ENCODE assay signal across 8 cellular contexts in genomic region chr3:23761440-23761896, GRCh38. TPM values are rescaled to one million over a fixed set of nuclear protein-coding genes. Genes with fewer than 3 reads are reported as not detected.
DNase-seq lines count a peak whose midpoint lies in the region; ATAC-seq and TF ChIP-seq lines count a peak whose summit lies in the region.

No MANE protein-coding gene starts in this region.

- intact Hi-C loops in left cardiac atrium (cut with DNase I) (no loop called here), dorsolateral prefrontal cortex (cut with DNase I) (no loop called here)

- H3K4me3 ChIP-seq in dorsolateral prefrontal cortex: no peak overlapping the region

- TF ChIP-seq CTCF in dorsolateral prefrontal cortex (IDR thresholded peaks at IDR 0.05 in 54 of 56, conservative IDR thresholded peaks at IDR 0.05 in 2 of 56; ENCODE audit: low read depth in 1 of 56, partially characterized antibody in 56 of 56): peak in 2 of 56 donors; percentile 14 to 15

- no peaks in the 10 kb centered on the region for H3K27me3 ChIP-seq in dorsolateral prefrontal cortex

- DNase-seq in AML-193 (lab: John Stamatoyannopoulos, UW) (peak; percentile 2 to 7), OCI-M1 (lab: John Stamatoyannopoulos, UW) (peak; percentile 44), left cardiac atrium (no peak), dorsolateral prefrontal cortex (no peak), NCI-H774 (lab: John Stamatoyannopoulos, UW) (no peak)
- DNase-seq in stimulated activated CD4-positive, alpha-beta T cell treated with anti-CD3 and anti-CD28 coated beads, Interleukin-4, amount 100 ng/mL, for 4 hours: no peak

- peak; percentile 37 for ATAC-seq in GM18909 (IDR thresholded peaks at IDR 0.05; ENCODE audit: poor library complexity, unreplicated experiment)
- peak; percentile 35 for ATAC-seq in HG03097 (IDR thresholded peaks at IDR 0.05; ENCODE audit: low FRiP score, unreplicated experiment)
- ATAC-seq in left cardiac atrium: peak; percentile 44 to 58

- peak overlapping the region in 1 of 59 donors; percentile 27 for H3K27ac ChIP-seq in dorsolateral prefrontal cortex

RNA-seq across cellular contexts. Expression of gene UBE2E1, which starts 44.3 kb away (rescaled TPM):
- total RNA-seq in left cardiac atrium (10 to 100 TPM; 51.8 to 54.7 TPM), dorsolateral prefrontal cortex (100 to 1,000 TPM in 5 of 120 experiments, 10 to 100 TPM in 115; 49.8 to 113 (median 77.4) TPM)

Comparison
In these comparisons a context has a peak if more than half of its experiments do, and no peak if none do; other contexts are left out.
1. DNase-seq: peak in AML-193 (2 of 2) and OCI-M1 (single experiment); none in left cardiac atrium (single experiment), stimulated activated CD4-positive, alpha-beta T cell treated with anti-CD3 and anti-CD28 coated beads, Interleukin-4, amount 100 ng/mL, for 4 hours (0 of 2), dorsolateral prefrontal cortex (0 of 10) and NCI-H774 (single experiment).
2. Peak in every context shown above with its lines, with median percentiles within 50 percentile points of each other: ATAC-seq.